8 cellular contexts compared by ENCODE assay signal in the genomic region with DNA sequence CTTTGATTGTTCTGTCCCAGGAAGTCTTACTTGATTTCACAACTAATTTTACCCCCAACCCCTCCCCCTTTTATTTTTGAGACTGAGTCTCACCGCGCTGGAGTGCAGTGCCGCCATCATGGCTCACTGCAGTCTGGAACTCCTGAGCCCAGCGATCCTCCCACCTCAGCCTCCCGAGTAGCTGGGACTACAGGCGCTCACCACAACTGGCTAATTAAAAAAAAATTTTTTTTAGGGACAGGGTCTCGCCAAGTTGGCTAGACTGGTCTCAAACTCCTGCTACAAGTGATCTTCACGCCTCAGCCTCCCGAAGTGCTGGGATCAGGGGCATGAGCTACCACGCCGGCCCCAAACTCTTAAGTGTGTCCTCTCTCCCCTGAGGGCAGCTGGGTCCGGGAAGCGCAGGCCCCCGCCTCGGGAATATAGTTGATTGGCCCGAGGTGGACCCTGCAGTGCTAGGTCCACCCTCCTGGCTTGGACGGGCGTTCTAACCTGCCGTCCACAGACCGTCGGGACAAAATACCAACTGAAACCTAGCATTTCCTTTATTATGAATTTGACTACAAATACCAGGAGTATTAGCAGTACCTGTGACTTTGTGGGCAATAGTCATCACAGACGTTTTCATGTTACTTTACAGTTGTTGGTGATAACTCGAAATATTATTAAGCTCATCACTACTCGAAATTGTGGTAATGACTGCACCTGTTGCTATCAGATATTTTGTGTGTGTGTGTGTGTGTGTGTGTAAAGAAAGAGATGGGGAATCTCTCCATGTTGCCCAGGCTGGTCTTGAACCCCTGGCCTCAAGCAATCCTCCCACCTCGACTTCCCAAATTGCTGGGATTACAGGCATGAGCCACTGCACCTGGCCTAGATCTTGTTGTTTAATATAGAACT.
DNase-seq lines count a peak whose midpoint lies in the region; ATAC-seq lines count a peak whose summit lies in the region.

No MANE protein-coding gene starts in this region.

- H3K27ac ChIP-seq in caudate nucleus (ENCODE audit: low read depth, low read length) (peak overlapping the region; percentile 33), mucosa of rectum (ENCODE audit: low read depth in 2 of 2, low read length in 2 of 2) (peak overlapping the region; percentile 59 to 87)

- no peak for DNase-seq in stimulated activated naive CD8-positive, alpha-beta T cell treated with anti-CD3 and anti-CD28 coated beads, Interleukin-15, Interleukin-2, amounts not matched to agents 100 U/mL and 50 U/mL, for 24 hours
- DNase-seq in caudate nucleus (lab: John Stamatoyannopoulos, UW) (peak in 1 of 61 donors; percentile 56), posterior cingulate gyrus (no peak), NCI-H1694 (lab: John Stamatoyannopoulos, UW) (no peak), SW 1271 (lab: John Stamatoyannopoulos, UW) (no peak), dedifferentiated amniotic fluid mesenchymal stem cell (ENCODE audit: extremely low spot score) (no peak)

- peaks cover 37% of the 10 kb centered on the region for H3K4me1 Mint-ChIP-seq in stimulated activated naive CD8-positive, alpha-beta T cell treated with anti-CD3 and anti-CD28 coated beads, Interleukin-15, Interleukin-2, amounts not matched to agents 100 ng/mL and 50 ng/mL, for 24 hours (ENCODE audit: low read depth)

- ATAC-seq in stimulated activated naive CD8-positive, alpha-beta T cell treated with anti-CD3 and anti-CD28 coated beads, Interleukin-15, Interleukin-2, amounts not matched to agents 100 U/mL and 50 U/mL, for 24 hours, result no peak

- H3K36me3 ChIP-seq in mucosa of rectum (ENCODE audit: control insufficient read depth in 2 of 2, insufficient read depth in 2 of 2, low read length in 2 of 2), result no peaks in the 10 kb centered on the region

- peak overlapping the region; percentile 67 to 78 for H3K4me3 ChIP-seq in mucosa of rectum (ENCODE audit: low read length in 2 of 2)

- H3K27me3 Mint-ChIP-seq in stimulated activated naive CD8-positive, alpha-beta T cell treated with anti-CD3 and anti-CD28 coated beads, Interleukin-15, Interleukin-2, amounts not matched to agents 100 ng/mL and 50 ng/mL, for 24 hours, result no peaks in the 10 kb centered on the region

- no peaks in the 10 kb centered on the region for H3K9me3 ChIP-seq in mucosa of rectum (ENCODE audit: control insufficient read depth in 2 of 2, low read length in 2 of 2)

- H3K9ac ChIP-seq in mucosa of rectum (ENCODE audit: low read depth in 1 of 2, low read length in 2 of 2), result no peak overlapping the region

- intact Hi-C loops in posterior cingulate gyrus (cut with DNase I), result no loop called here

- peak overlapping the region; percentile 76 for H3K27ac Mint-ChIP-seq in stimulated activated naive CD8-positive, alpha-beta T cell treated with anti-CD3 and anti-CD28 coated beads, Interleukin-15, Interleukin-2, amounts not matched to agents 100 ng/mL and 50 ng/mL, for 24 hours

- no peaks in the 10 kb centered on the region for H3K9me3 Mint-ChIP-seq in stimulated activated naive CD8-positive, alpha-beta T cell treated with anti-CD3 and anti-CD28 coated beads, Interleukin-15, Interleukin-2, amounts not matched to agents 100 ng/mL and 50 ng/mL, for 24 hours

- peaks cover 10 to 24% of the 10 kb centered on the region in 2 donors for H3K4me1 ChIP-seq in mucosa of rectum (ENCODE audit: control insufficient read depth in 2 of 2, insufficient read depth in 2 of 2, low read length in 2 of 2)

- no peaks in the 10 kb centered on the region for H3K27me3 ChIP-seq in mucosa of rectum (ENCODE audit: control insufficient read depth in 2 of 2, insufficient read depth in 2 of 2, low read length in 2 of 2)

- peaks cover 19% of the 10 kb centered on the region for H3K36me3 Mint-ChIP-seq in stimulated activated naive CD8-positive, alpha-beta T cell treated with anti-CD3 and anti-CD28 coated beads, Interleukin-15, Interleukin-2, amounts not matched to agents 100 ng/mL and 50 ng/mL, for 24 hours (ENCODE audit: low read depth)

- peak overlapping the region; percentile 97 for H3K4me3 Mint-ChIP-seq in stimulated activated naive CD8-positive, alpha-beta T cell treated with anti-CD3 and anti-CD28 coated beads, Interleukin-15, Interleukin-2, amounts not matched to agents 100 ng/mL and 50 ng/mL, for 24 hours
